21 cellular contexts compared by ENCODE assay signal in genomic region chr16:17887963-17888362, GRCh38.
DNase-seq lines count a peak whose midpoint lies in the region; ATAC-seq and TF ChIP-seq lines count a peak whose summit lies in the region.
"Had no signal": no experiment of that assay in that cellular context is flagged by ENCODE, and none has a peak within 500 bp of the region (broad histone marks: within the 10 kb centered on the region; RNA-seq: fewer than 3 reads in every experiment).

No MANE protein-coding gene starts in this region.

- peaks cover 5% of the 10 kb centered on the region for H3K4me1 Mint-ChIP-seq in activated CD8-positive, alpha-beta memory T cell treated with anti-CD3 and anti-CD28 coated beads, Interleukin-2, amount 10 ng/mL, durations not matched to agents 7 days and 5 days
- peaks cover 6% of the 10 kb centered on the region for H3K4me1 Mint-ChIP-seq in stimulated activated effector memory CD8-positive, alpha-beta T cell treated with anti-CD3 and anti-CD28 coated beads, Interleukin-12 subunit alpha, Interleukin-12 subunit beta, amount 100 ng/mL, for 72 hours
- H3K4me1 Mint-ChIP-seq: B cell, CD14-positive monocyte had no signal

- H3K27me3 ChIP-seq in suprapubic skin: no peaks in the 10 kb centered on the region

- H3K27ac ChIP-seq in suprapubic skin: no peak overlapping the region

- H3K27ac Mint-ChIP-seq in activated CD8-positive, alpha-beta memory T cell treated with anti-CD3 and anti-CD28 coated beads, Interleukin-2, amount 10 ng/mL, durations not matched to agents 7 days and 5 days: no peak overlapping the region
- H3K27ac Mint-ChIP-seq in stimulated activated effector memory CD8-positive, alpha-beta T cell treated with anti-CD3 and anti-CD28 coated beads, Interleukin-12 subunit alpha, Interleukin-12 subunit beta, amount 100 ng/mL, for 72 hours: no peak overlapping the region
- H3K27ac Mint-ChIP-seq: B cell, CD14-positive monocyte, GM23338 had no signal

- TF ChIP-seq POLR2A in suprapubic skin (IDR thresholded peaks at IDR 0.05): no peak

- peak; percentile 39 for ATAC-seq in activated CD8-positive, alpha-beta memory T cell treated with anti-CD3 and anti-CD28 coated beads, Interleukin-2, amount 10 ng/mL, durations not matched to agents 7 days and 5 days
- 0 out of 3 replicates have a peak, but pooled peaks have one; percentile 32 for ATAC-seq in SK-N-SH treated with all-trans-retinoic acid at 6 μM for 48 hours
- ATAC-seq in stimulated activated effector memory CD8-positive, alpha-beta T cell treated with anti-CD3 and anti-CD28 coated beads, Interleukin-12 subunit alpha, Interleukin-12 subunit beta, amount 100 ng/mL, for 72 hours: peak; percentile 95
- no peak for ATAC-seq in HG03025 (IDR thresholded peaks at IDR 0.05; ENCODE audit: low FRiP score, unreplicated experiment)
- ATAC-seq: GM23338, HepG2, Panc1, Right ventricle myocardium inferior had no signal

- H3K4me3 ChIP-seq in suprapubic skin: no peak overlapping the region
- H3K4me3 ChIP-seq: GM23338, HAP-1 had no signal

- H3K4me1 ChIP-seq in suprapubic skin: no peaks in the 10 kb centered on the region
- H3K4me1 ChIP-seq: HAP-1 had no signal

- no peak for TF ChIP-seq EP300 in suprapubic skin (IDR thresholded peaks at IDR 0.05)

- no peak for DNase-seq in activated CD8-positive, alpha-beta memory T cell treated with anti-CD3 and anti-CD28 coated beads, Interleukin-2, amount 10 ng/mL, durations not matched to agents 7 days and 5 days
- no peak for DNase-seq in activated CD8-positive, alpha-beta memory T cell treated with anti-CD3 and anti-CD28 coated beads, Interleukin-2, amount 50 U/mL, for 48 hours
- DNase-seq in M059J (ENCODE audit: low read depth) (peak; percentile 20), suprapubic skin (ENCODE audit: low spot score in 2 of 2) (no peak)
- no peak for DNase-seq in stimulated activated effector memory CD8-positive, alpha-beta T cell treated with anti-CD3 and anti-CD28 coated beads, Interleukin-12 subunit alpha, Interleukin-12 subunit beta, amount 100 ng/mL, for 72 hours (ENCODE audit: low spot score in 2 of 2)
- DNase-seq: KBM-7, NCI-H1105, NCI-H146, NCI-H2029, NCI-H226, NCI-H524, NCI-H82 had no signal

- CTCF ChIA-PET in activated CD8-positive, alpha-beta memory T cell treated with anti-CD3 and anti-CD28 coated beads, Interleukin-2, amount 10 ng/mL, durations not matched to agents 7 days and 5 days (lab: Charles Lee): no interaction called here

- no peak for TF ChIP-seq CTCF in suprapubic skin (IDR thresholded peaks at IDR 0.05)

- H3K36me3 ChIP-seq in suprapubic skin: no peaks in the 10 kb centered on the region
- H3K36me3 ChIP-seq: HAP-1 had no signal

- WGBS in suprapubic skin: 89% methylated on average over 3 of the region's 3 CpGs

- H3K9me3 Mint-ChIP-seq in activated CD8-positive, alpha-beta memory T cell treated with anti-CD3 and anti-CD28 coated beads, Interleukin-2, amount 10 ng/mL, durations not matched to agents 7 days and 5 days (ENCODE audit: low read depth): no peaks in the 10 kb centered on the region
- H3K9me3 Mint-ChIP-seq in stimulated activated effector memory CD8-positive, alpha-beta T cell treated with anti-CD3 and anti-CD28 coated beads, Interleukin-12 subunit alpha, Interleukin-12 subunit beta, amount 100 ng/mL, for 72 hours: peaks cover 5% of the 10 kb centered on the region

- no peaks in the 10 kb centered on the region for H3K9me3 ChIP-seq in suprapubic skin
- H3K9me3 ChIP-seq: HAP-1 had no signal

- no peak overlapping the region for H3K4me3 Mint-ChIP-seq in activated CD8-positive, alpha-beta memory T cell treated with anti-CD3 and anti-CD28 coated beads, Interleukin-2, amount 10 ng/mL, durations not matched to agents 7 days and 5 days
- H3K4me3 Mint-ChIP-seq in stimulated activated effector memory CD8-positive, alpha-beta T cell treated with anti-CD3 and anti-CD28 coated beads, Interleukin-12 subunit alpha, Interleukin-12 subunit beta, amount 100 ng/mL, for 72 hours: no peak overlapping the region
- H3K4me3 Mint-ChIP-seq: B cell, CD14-positive monocyte, GM23338 had no signal

- H3K36me3 Mint-ChIP-seq in activated CD8-positive, alpha-beta memory T cell treated with anti-CD3 and anti-CD28 coated beads, Interleukin-2, amount 10 ng/mL, durations not matched to agents 7 days and 5 days: no peaks in the 10 kb centered on the region
- H3K36me3 Mint-ChIP-seq in stimulated activated effector memory CD8-positive, alpha-beta T cell treated with anti-CD3 and anti-CD28 coated beads, Interleukin-12 subunit alpha, Interleukin-12 subunit beta, amount 100 ng/mL, for 72 hours: no peaks in the 10 kb centered on the region
- H3K36me3 Mint-ChIP-seq: CD14-positive monocyte had no signal

- H3K27me3 Mint-ChIP-seq in activated CD8-positive, alpha-beta memory T cell treated with anti-CD3 and anti-CD28 coated beads, Interleukin-2, amount 10 ng/mL, durations not matched to agents 7 days and 5 days: peaks cover 8% of the 10 kb centered on the region

TF ChIP-seq in SK-N-SH treated with all-trans-retinoic acid at 6 μM for 48 hours, 23 proteins besides CTCF, POLR2A, EP300 and RAD21:
- no peak for TF ChIP-seq ZNF70 (CRISPR knock-in tag; IDR thresholded peaks at IDR 0.05)
- TF ChIP-seq ZNF8 (CRISPR knock-in tag; IDR thresholded peaks at IDR 0.05): no peak
- TF ChIP-seq TOX (CRISPR knock-in tag; IDR thresholded peaks at IDR 0.05; ENCODE audit: borderline replicate concordance): no peak
- no peak for TF ChIP-seq CREB5 (CRISPR knock-in tag; IDR thresholded peaks at IDR 0.05; ENCODE audit: low read depth)
- TF ChIP-seq CSRNP3 (CRISPR knock-in tag; IDR thresholded peaks at IDR 0.05): no peak
- no peak for TF ChIP-seq BACH2 (CRISPR knock-in tag; IDR thresholded peaks at IDR 0.05; ENCODE audit: borderline replicate concordance)
- no peak for TF ChIP-seq RARB (CRISPR knock-in tag; IDR thresholded peaks at IDR 0.05)
- TF ChIP-seq TCF4 (CRISPR knock-in tag; IDR thresholded peaks at IDR 0.05; ENCODE audit: borderline replicate concordance): no peak
- no peak for TF ChIP-seq PATZ1 (CRISPR knock-in tag; IDR thresholded peaks at IDR 0.05; ENCODE audit: borderline replicate concordance)
